ENCODE assay signal across 21 cellular contexts in the genomic region with DNA sequence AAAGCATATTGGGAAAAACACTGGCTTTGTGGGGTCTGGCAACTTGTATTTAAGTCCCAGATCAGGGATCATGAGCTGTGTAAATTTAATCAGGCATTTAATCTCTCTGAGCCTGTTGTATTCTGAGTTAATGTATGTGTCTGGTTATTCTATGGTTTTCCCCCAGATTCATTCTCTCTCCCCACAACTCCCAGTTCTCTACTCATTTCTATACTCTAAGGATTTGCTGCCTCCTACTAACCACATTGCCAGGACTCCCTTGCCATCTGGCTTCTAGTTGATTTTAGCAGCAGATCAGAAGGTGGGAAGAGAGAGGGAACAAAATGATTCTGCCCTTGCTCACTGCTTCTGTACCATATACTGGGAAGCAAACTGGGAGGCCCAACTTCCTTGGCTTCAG. TPM values are rescaled to one million over a fixed set of nuclear protein-coding genes. Genes with fewer than 3 reads are reported as not detected.
DNase-seq lines count a peak whose midpoint lies in the region; ATAC-seq and TF ChIP-seq lines count a peak whose summit lies in the region.
"Had no signal": no experiment of that assay in that cellular context is flagged by ENCODE, and none has a peak within 500 bp of the region (broad histone marks: within the 10 kb centered on the region; RNA-seq: fewer than 3 reads in every experiment).

No MANE protein-coding gene starts in this region.

- CTCF ChIA-PET in activated naive CD4-positive, alpha-beta T cell treated with anti-CD3 and anti-CD28 coated beads for 36 hours (lab: Charles Lee), result interaction anchor here (0.7 to 1.3 kb wide), 3 partner anchors 10 to 33 kb away, joined by 3 read pairs; no protein-coding TSS in a partner anchor

- no peaks in the 10 kb centered on the region for H3K36me3 Mint-ChIP-seq in activated naive CD4-positive, alpha-beta T cell treated with anti-CD3 and anti-CD28 coated beads for 36 hours (ENCODE audit: low read depth)
- no peaks in the 10 kb centered on the region for H3K36me3 Mint-ChIP-seq in progenitor cell of endocrine pancreas (ENCODE audit: insufficient read depth)
- H3K36me3 Mint-ChIP-seq: CD8-positive, alpha-beta T cell; naive thymus-derived CD8-positive, alpha-beta T cell; stimulated activated naive B cell treated with anti-CD40 and anti-IgM and Interleukin-4, amounts not matched to agents 10 μg/mL and 1 μg/mL and 100 μg/mL, for 72 hours; type B pancreatic cell had no signal

- ATAC-seq in GM18868 (IDR thresholded peaks at IDR 0.05; ENCODE audit: unreplicated experiment) (peak; percentile 42), GM21526 (IDR thresholded peaks at IDR 0.05; ENCODE audit: low FRiP score, unreplicated experiment) (no peak)
- ATAC-seq: activated CD4-positive, CD25-positive, alpha-beta regulatory T cell treated with anti-CD3 and anti-CD28 coated beads, Interleukin-2, amount 50 U/mL, for 24 hours; CD8-positive, alpha-beta T cell; gastrocnemius medialis; naive thymus-derived CD8-positive, alpha-beta T cell had no signal

- H3K4me1 Mint-ChIP-seq in activated naive CD4-positive, alpha-beta T cell treated with anti-CD3 and anti-CD28 coated beads for 36 hours (ENCODE audit: low read depth), result peaks cover 17% of the 10 kb centered on the region
- H3K4me1 Mint-ChIP-seq in progenitor cell of endocrine pancreas (ENCODE audit: low read depth), result no peaks in the 10 kb centered on the region

- H3K27me3 Mint-ChIP-seq in activated naive CD4-positive, alpha-beta T cell treated with anti-CD3 and anti-CD28 coated beads for 36 hours (ENCODE audit: low read depth), result no peaks in the 10 kb centered on the region
- no peaks in the 10 kb centered on the region for H3K27me3 Mint-ChIP-seq in progenitor cell of endocrine pancreas
- H3K27me3 Mint-ChIP-seq: naive thymus-derived CD8-positive, alpha-beta T cell; stimulated activated naive B cell treated with anti-CD40 and anti-IgM and Interleukin-4, amounts not matched to agents 10 μg/mL and 1 μg/mL and 100 μg/mL, for 72 hours; type B pancreatic cell had no signal

- DNase-seq in activated naive CD4-positive, alpha-beta T cell treated with anti-CD3 and anti-CD28 coated beads for 36 hours, result no peak
- DNase-seq in activated naive CD4-positive, alpha-beta T cell treated with Interleukin-2 at 50 U/mL for 16 hours, result no peak
- DNase-seq in NCI-H69 (lab: John Stamatoyannopoulos, UW), result peak; percentile 16
- DNase-seq in occipital lobe (lab: John Stamatoyannopoulos, UW), result peak; percentile 33
- DNase-seq in COR-L47 (lab: John Stamatoyannopoulos, UW), result no peak
- no peak for DNase-seq in progenitor cell of endocrine pancreas (ENCODE audit: low spot score, unreplicated experiment)
- DNase-seq: CD8-positive, alpha-beta T cell; DMS79; effector CD8-positive, alpha-beta T cell; gastrocnemius medialis; H7; Karpas-422; kidney glomerular epithelial cell; mesendoderm; naive thymus-derived CD8-positive, alpha-beta T cell; NCI-H187 treated with DMSO at 0.1 percent for 48 hours; stimulated activated naive B cell treated with anti-CD40 and anti-IgM and Interleukin-4, amounts not matched to agents 10 μg/mL and 1 μg/mL and 100 μg/mL, for 72 hours had no signal

- intact Hi-C loops in activated naive CD4-positive, alpha-beta T cell treated with anti-CD3 and anti-CD28 coated beads for 36 hours (cut with micrococcal nuclease), result loop anchor here (1.0 kb wide), 2 partner anchors 26 to 30 kb away; no protein-coding TSS in a partner anchor

- H3K4me3 Mint-ChIP-seq in activated naive CD4-positive, alpha-beta T cell treated with anti-CD3 and anti-CD28 coated beads for 36 hours, result no peak overlapping the region
- no peak overlapping the region for H3K4me3 Mint-ChIP-seq in progenitor cell of endocrine pancreas (ENCODE audit: low read depth)
- H3K4me3 Mint-ChIP-seq: CD8-positive, alpha-beta T cell; naive thymus-derived CD8-positive, alpha-beta T cell; stimulated activated naive B cell treated with anti-CD40 and anti-IgM and Interleukin-4, amounts not matched to agents 10 μg/mL and 1 μg/mL and 100 μg/mL, for 72 hours; type B pancreatic cell had no signal

- peak overlapping the region; percentile 57 for H3K27ac Mint-ChIP-seq in activated naive CD4-positive, alpha-beta T cell treated with anti-CD3 and anti-CD28 coated beads for 36 hours
- H3K27ac Mint-ChIP-seq in progenitor cell of endocrine pancreas, result no peak overlapping the region
- H3K27ac Mint-ChIP-seq: CD8-positive, alpha-beta T cell; stimulated activated naive B cell treated with anti-CD40 and anti-IgM and Interleukin-4, amounts not matched to agents 10 μg/mL and 1 μg/mL and 100 μg/mL, for 72 hours; type B pancreatic cell had no signal

- no peak for TF ChIP-seq CTCF in progenitor cell of endocrine pancreas (IDR thresholded peaks at IDR 0.05; ENCODE audit: unreplicated experiment)

- H3K9me3 Mint-ChIP-seq in activated naive CD4-positive, alpha-beta T cell treated with anti-CD3 and anti-CD28 coated beads for 36 hours, result no peaks in the 10 kb centered on the region
- no peaks in the 10 kb centered on the region for H3K9me3 Mint-ChIP-seq in progenitor cell of endocrine pancreas (ENCODE audit: low read depth)
- H3K9me3 Mint-ChIP-seq: CD8-positive, alpha-beta T cell; naive thymus-derived CD8-positive, alpha-beta T cell; stimulated activated naive B cell treated with anti-CD40 and anti-IgM and Interleukin-4, amounts not matched to agents 10 μg/mL and 1 μg/mL and 100 μg/mL, for 72 hours; type B pancreatic cell had no signal

RNA-seq across cellular contexts. Expression of a gene that starts 31.4 kb away (rescaled TPM):
- total RNA-seq in activated naive CD4-positive, alpha-beta T cell treated with anti-CD3 and anti-CD28 coated beads for 36 hours, result 100 to 1,000 TPM; 129 to 131 TPM
- total RNA-seq in occipital lobe (21.2 TPM), progenitor cell of endocrine pancreas (0.89 and 1.1 TPM in 2 replicates)

Comparison
In these comparisons a context has a peak if more than half of its experiments do, and no peak if none do; other contexts are left out.
1. DNase-seq: peak in NCI-H69 (single experiment) and occipital lobe (single experiment); none in activated naive CD4-positive, alpha-beta T cell treated with anti-CD3 and anti-CD28 coated beads for 36 hours (single experiment), activated naive CD4-positive, alpha-beta T cell treated with Interleukin-2 at 50 U/mL for 16 hours (single experiment), COR-L47 (single experiment) and progenitor cell of endocrine pancreas (single experiment).
2. RNA of a gene that starts 31.4 kb away (total RNA-seq): 129 to 131 TPM in activated naive CD4-positive, alpha-beta T cell treated with anti-CD3 and anti-CD28 coated beads for 36 hours and 21.2 TPM in occipital lobe (single experiment); 0.89 to 1.1 TPM in progenitor cell of endocrine pancreas; every median in the first group is over 10 times any median in the second.